21 cellular contexts compared by ENCODE assay signal in genomic region chr5:98713027-98713426, GRCh38.
DNase-seq lines count a peak whose midpoint lies in the region; ATAC-seq and TF ChIP-seq lines count a peak whose summit lies in the region.
"Had no signal": no experiment of that assay in that cellular context is flagged by ENCODE, and none has a peak within 500 bp of the region (broad histone marks: within the 10 kb centered on the region; RNA-seq: fewer than 3 reads in every experiment).

No MANE protein-coding gene starts in this region.

- no peaks in the 10 kb centered on the region for H3K36me3 ChIP-seq in RWPE2 (ENCODE audit: low read depth)
- H3K36me3 ChIP-seq in osteoblast (ENCODE audit: insufficient read depth, low read length): no peaks in the 10 kb centered on the region
- H3K36me3 ChIP-seq: adrenal gland, pancreas, right atrium auricular region had no signal

- DNase-seq in AG20443 (ENCODE audit: low spot score) (peak; percentile 17), RWPE2 (ENCODE audit: low spot score) (no peak), epithelial cell of esophagus (ENCODE audit: low read depth) (peak; percentile 35), osteoblast (ENCODE audit: insufficient read length, low spot score, missing footprints) (no peak), DMS 273 treated with DMSO at 0.1 percent for 48 hours (lab: John Stamatoyannopoulos, UW) (no peak), DMS79 (lab: John Stamatoyannopoulos, UW) (no peak)
- no peak for DNase-seq in activated effector memory CD4-positive, alpha-beta T cell treated with anti-CD3 and anti-CD28 coated beads, Interleukin-2, amount 50 U/mL, for 16 hours
- DNase-seq: activated CD4-positive, alpha-beta T cell treated with anti-CD3 and anti-CD28 coated beads for 1 hour; activated CD8-positive, alpha-beta T cell treated with anti-CD3 and anti-CD28 coated beads for 36 hours; adrenal gland; CD4-positive, alpha-beta T cell; hypothalamus; midbrain; MV-4-11; natural killer cell; NCI-H146; NCI-H526 treated with DMSO at 0.1 percent for 48 hours; pancreas; stimulated activated CD4-positive, alpha-beta T cell treated with anti-CD3 and anti-CD28 coated beads, Interleukin-4, amount 100 ng/mL, for 1 hour; stimulated activated naive B cell treated with anti-CD40 and anti-IgM and Interleukin-4, amounts not matched to agents 10 μg/mL and 1 μg/mL and 100 μg/mL, for 72 hours had no signal

- H3K27ac ChIP-seq in RWPE2 (ENCODE audit: poor library complexity, severe bottlenecking): no peak overlapping the region
- peak overlapping the region; percentile 6 for H3K27ac ChIP-seq in osteoblast (ENCODE audit: low read depth, low read length)
- H3K27ac ChIP-seq: adrenal gland, pancreas, right atrium auricular region had no signal

- no peaks in the 10 kb centered on the region for H3K4me1 ChIP-seq in RWPE2 (ENCODE audit: insufficient read depth, poor library complexity, severe bottlenecking)
- peaks cover 3% of the 10 kb centered on the region for H3K4me1 ChIP-seq in osteoblast (ENCODE audit: insufficient read depth, low read length)
- H3K4me1 ChIP-seq: adrenal gland, pancreas, right atrium auricular region had no signal

- TF ChIP-seq CTCF in RWPE2 (IDR thresholded peaks at IDR 0.05; ENCODE audit: poor library complexity, severe bottlenecking) (no peak), epithelial cell of esophagus (IDR thresholded peaks at IDR 0.05; ENCODE audit: insufficient read depth, low read depth, low read length, missing control alignments) (no peak), osteoblast (IDR thresholded peaks at IDR 0.05; ENCODE audit: extremely low read depth, low read depth, low read length) (no peak)

- H3K9me3 ChIP-seq in RWPE2 (ENCODE audit: severe bottlenecking) (no peaks in the 10 kb centered on the region), osteoblast (ENCODE audit: low read depth, low read length) (no peaks in the 10 kb centered on the region)
- H3K9me3 ChIP-seq: adrenal gland, pancreas, right atrium auricular region had no signal

- H3K4me3 ChIP-seq in RWPE2 (ENCODE audit: severe bottlenecking): no peak overlapping the region
- no peak overlapping the region for H3K4me3 ChIP-seq in epithelial cell of esophagus (ENCODE audit: low read length)
- H3K4me3 ChIP-seq in osteoblast (ENCODE audit: insufficient read depth, low read length): no peak overlapping the region
- H3K4me3 ChIP-seq: adrenal gland, pancreas, right atrium auricular region had no signal

- H3K27me3 ChIP-seq in RWPE2 (ENCODE audit: insufficient read depth, poor library complexity, severe bottlenecking) (no peaks in the 10 kb centered on the region), osteoblast (ENCODE audit: insufficient read depth, low read length) (no peaks in the 10 kb centered on the region)
- H3K27me3 ChIP-seq: adrenal gland, pancreas, right atrium auricular region had no signal

- no peaks in the 10 kb centered on the region for H3K79me2 ChIP-seq in osteoblast (ENCODE audit: insufficient read depth, low read length)

- H4K20me1 ChIP-seq in osteoblast (ENCODE audit: insufficient read depth, low read length): no peaks in the 10 kb centered on the region

- no peak overlapping the region for H2AFZ ChIP-seq in osteoblast (ENCODE audit: low read length)

- peak; percentile 19; the same call in 1 of the 3 replicates for ATAC-seq in RWPE2 (ENCODE audit: low read depth)
- ATAC-seq: activated CD8-positive, alpha-beta T cell treated with anti-CD3 and anti-CD28 coated beads for 36 hours; natural killer cell; pancreas; stimulated activated naive B cell treated with anti-CD40 and anti-IgM and Interleukin-4, amounts not matched to agents 10 μg/mL and 1 μg/mL and 100 μg/mL, for 72 hours had no signal

- H3K4me2 ChIP-seq in osteoblast (ENCODE audit: insufficient read depth, low read length): no peak overlapping the region

Comparison
In these comparisons a context has a peak if more than half of its experiments do, and no peak if none do; other contexts are left out.
1. DNase-seq: peak in AG20443 (single experiment) and epithelial cell of esophagus (single experiment); none in RWPE2 (single experiment), osteoblast (single experiment), DMS 273 treated with DMSO at 0.1 percent for 48 hours (single experiment), DMS79 (single experiment) and activated effector memory CD4-positive, alpha-beta T cell treated with anti-CD3 and anti-CD28 coated beads, Interleukin-2, amount 50 U/mL, for 16 hours (single experiment).